Comparison of ENCODE assay signal across 5 cellular contexts in genomic region chr1:228221097-228221496, GRCh38. TPM values are rescaled to one million over a fixed set of nuclear protein-coding genes. Genes with fewer than 3 reads are reported as not detected.
A peak's percentile ranks its signal among the peaks of the same experiment; 100 is the strongest.
DNase-seq lines count a peak whose midpoint lies in the region; ATAC-seq and TF ChIP-seq lines count a peak whose summit lies in the region.
"Not testable (repeated sequence)": the region's sequence is repeated elsewhere in the genome, so short reads cannot be mapped to it uniquely, and the experiment has no call there.

No MANE protein-coding gene starts in this region.

- not testable (repeated sequence) for ATAC-seq in gastrocnemius medialis

- not testable (repeated sequence) for TF ChIP-seq POLR2A in gastrocnemius medialis (IDR thresholded peaks at IDR 0.05)

- CTCF ChIA-PET in HEK293 (lab: Yijun Ruan, JAX): not testable (repeated sequence)

- not testable (repeated sequence) for H3K4me3 ChIP-seq in HEK293 (ENCODE audit: low read depth, low read length); colonic mucosa; gastrocnemius medialis

- H3K36me3 ChIP-seq in HEK293 (ENCODE audit: control insufficient read depth in 2 of 2, insufficient read depth in 1 of 2, low read length in 2 of 2): peaks cover 3 to 42% of the 10 kb centered on the region in 2 experiments
- not testable (repeated sequence) for H3K36me3 ChIP-seq in colonic mucosa
- peaks cover 0 to 85% of the 10 kb centered on the region in 2 donors for H3K36me3 ChIP-seq in gastrocnemius medialis

- H3K9me3 ChIP-seq in HEK293 (ENCODE audit: control insufficient read depth, insufficient read depth, low read depth, low read length); colonic mucosa; gastrocnemius medialis: not testable (repeated sequence)

- H3K4me1 ChIP-seq in HEK293 (ENCODE audit: control insufficient read depth, insufficient read depth, low read length); colonic mucosa: not testable (repeated sequence)
- peaks cover 71 to 82% of the 10 kb centered on the region in 2 donors for H3K4me1 ChIP-seq in gastrocnemius medialis

- DNase-seq in activated CD8-positive, alpha-beta memory T cell treated with anti-CD3 and anti-CD28 coated beads for 24 hours: peak; percentile 13
- DNase-seq in colonic mucosa (peak; percentile 2), mesenteric fat pad (ENCODE audit: low spot score) (peak; percentile 60)
- not testable (repeated sequence) for DNase-seq in gastrocnemius medialis

- TF ChIP-seq CTCF in HEK293 (tag by site-specific recombination; IDR thresholded peaks at IDR 0.05); colonic mucosa (IDR thresholded peaks at IDR 0.05); gastrocnemius medialis (IDR thresholded peaks at IDR 0.05 in 4 of 5, conservative IDR thresholded peaks at IDR 0.05 in 1 of 5): not testable (repeated sequence)

- not testable (repeated sequence) for H3K9ac ChIP-seq in colonic mucosa (ENCODE audit: low read depth in 2 of 2, low read length in 2 of 2)

- in situ Hi-C loops in gastrocnemius medialis (cut with MboI; ENCODE audit: low sequenced_read_pairs in 4 of 4): not testable (repeated sequence)

- intact Hi-C loops in colonic mucosa (cut with DNase I); gastrocnemius medialis (cut with DNase I; ENCODE audit: low total_unique reads): not testable (repeated sequence)

- H3K27ac ChIP-seq in HEK293 (ENCODE audit: extremely low read depth, low read depth, low read length); colonic mucosa: not testable (repeated sequence)
- peak overlapping the region; percentile 97 to 100 (median 100) for H3K27ac ChIP-seq in gastrocnemius medialis

- POLR2A ChIA-PET in HEK293 (lab: Yijun Ruan, JAX): not testable (repeated sequence)

- H3K27me3 ChIP-seq in colonic mucosa, gastrocnemius medialis: not testable (repeated sequence)

TF ChIP-seq in HEK293, 187 proteins besides CTCF, POLR2A, EP300 and RAD21:
- TF ChIP-seq ZNF121 (tag by site-specific recombination; IDR thresholded peaks at IDR 0.05): peak; percentile 84

RNA-seq across cellular contexts. Expression of gene OBSCN, which starts 13.3 kb away (rescaled TPM):
- 1 to 10 TPM; 3.6 to 7.9 TPM for total RNA-seq in colonic mucosa
- total RNA-seq in mesenteric fat pad: 3.7 TPM
- total RNA-seq in gastrocnemius medialis: 1,000 to 10,000 TPM in 2 of 4 donors, 100 to 1,000 TPM in 2; 798 to 1,571 (median 1,162) TPM

RNA-seq across cellular contexts. Expression of gene IBA57, which starts 55.5 kb away (rescaled TPM):
- 10 to 100 TPM; 11.0 to 16.9 TPM for total RNA-seq in colonic mucosa
- total RNA-seq in mesenteric fat pad: 7.5 TPM
- total RNA-seq in gastrocnemius medialis: 10 to 100 TPM in 3 of 4 donors, 1 to 10 TPM in 1; 4.9 to 15.7 (median 12.3) TPM

Comparison
In these comparisons a context has a peak if more than half of its experiments do, and no peak if none do; other contexts are left out.
1. RNA of gene OBSCN, which starts 13.3 kb away (total RNA-seq): 798 to 1,571 TPM in gastrocnemius medialis; 3.6 to 7.9 TPM in colonic mucosa and 3.7 TPM in mesenteric fat pad (single experiment); every median in the first group is over 10 times any median in the second.